Comparison of ENCODE assay signal across 8 cellular contexts in genomic region chr20:53595018-53595378, GRCh38. TPM values are rescaled to one million over a fixed set of nuclear protein-coding genes. Genes with fewer than 3 reads are reported as not detected.
DNase-seq lines count a peak whose midpoint lies in the region; ATAC-seq, FAIRE-seq and TF ChIP-seq lines count a peak whose summit lies in the region.

No MANE protein-coding gene starts in this region.

- peaks cover 32 to 58% of the 10 kb centered on the region in 2 donors for H3K4me1 Mint-ChIP-seq in natural killer cell treated with Interleukin-12 subunit alpha and Interleukin-12 subunit beta and Interleukin-15 and Interleukin-18, amount 100 ng/mL, for 72 hours (ENCODE audit: low read depth in 2 of 2)

- TF ChIP-seq CTCF in BE2C (IDR thresholded peaks at IDR 0.05; ENCODE audit: low read depth, low read length), result no peak
- TF ChIP-seq CTCF in coronary artery (IDR thresholded peaks at IDR 0.05), result no peak
- TF ChIP-seq CTCF in D721Med (IDR thresholded peaks at IDR 0.05; ENCODE audit: insufficient read depth, missing control alignments), result no peak

- peak overlapping the region; percentile 89 for H3K4me3 Mint-ChIP-seq in natural killer cell treated with Interleukin-12 subunit alpha and Interleukin-12 subunit beta and Interleukin-15 and Interleukin-18, amount 100 ng/mL, for 72 hours

- H3K4me2 ChIP-seq in Karpas-422 (ENCODE audit: low read depth, low read length, poor library complexity, severe bottlenecking), result peak overlapping the region; percentile 70

- no peak for FAIRE-seq in D721Med (lab: Jason Lieb, UNC)

- H3K9me3 Mint-ChIP-seq in natural killer cell treated with Interleukin-12 subunit alpha and Interleukin-12 subunit beta and Interleukin-15 and Interleukin-18, amount 100 ng/mL, for 72 hours, result no peaks in the 10 kb centered on the region

- no peaks in the 10 kb centered on the region for H3K9me2 ChIP-seq in Karpas-422 (replicated peaks; ENCODE audit: insufficient read depth, low read length)

- H3K9me3 ChIP-seq in BE2C (no peaks in the 10 kb centered on the region), Karpas-422 (ENCODE audit: low read length) (no peaks in the 10 kb centered on the region)

- H3K27ac ChIP-seq in Karpas-422 (ENCODE audit: low read length), result no peak overlapping the region
- peak overlapping the region in 1 of 2 donors; percentile 90 for H3K27ac ChIP-seq in coronary artery

- H3K4me1 ChIP-seq in BE2C, result peaks cover 18% of the 10 kb centered on the region
- peaks cover 20% of the 10 kb centered on the region for H3K4me1 ChIP-seq in Karpas-422 (ENCODE audit: low read length)

- DNase-seq in BE2C (no peak), Karpas-422 (no peak), coronary artery (ENCODE audit: low spot score) (no peak), D721Med (ENCODE audit: insufficient read length, low spot score) (no peak), NCI-H1694 treated with DMSO at 0.1 percent for 48 hours (lab: John Stamatoyannopoulos, UW) (no peak), D341Med (ENCODE audit: low spot score) (no peak)
- no peak for DNase-seq in natural killer cell treated with Interleukin-12 subunit alpha and Interleukin-12 subunit beta and Interleukin-15 and Interleukin-18, amount 100 ng/mL, for 72 hours (ENCODE audit: low spot score)

- H3K27me3 ChIP-seq in BE2C, result no peaks in the 10 kb centered on the region
- H3K27me3 ChIP-seq in Karpas-422 (ENCODE audit: low read length), result no peaks in the 10 kb centered on the region

- peaks cover 4% of the 10 kb centered on the region for H3K36me3 Mint-ChIP-seq in natural killer cell treated with Interleukin-12 subunit alpha and Interleukin-12 subunit beta and Interleukin-15 and Interleukin-18, amount 100 ng/mL, for 72 hours

- peak overlapping the region; percentile 56; the same call in 1 of the 2 replicates for H2AFZ ChIP-seq in Karpas-422 (ENCODE audit: low read length)

- no peaks in the 10 kb centered on the region for H3K79me2 ChIP-seq in Karpas-422 (ENCODE audit: low read length)

- peak overlapping the region; percentile 89 for H3K4me3 ChIP-seq in BE2C (ENCODE audit: low read depth, low read length)
- H3K4me3 ChIP-seq in Karpas-422 (ENCODE audit: low read length), result peak overlapping the region; percentile 68
- H3K4me3 ChIP-seq in coronary artery, result peak overlapping the region; percentile 96

- peak overlapping the region; percentile 63 for H3K9ac ChIP-seq in Karpas-422 (ENCODE audit: low read length)

- H4K20me1 ChIP-seq in Karpas-422 (ENCODE audit: insufficient read depth, low read depth, low read length), result no peaks in the 10 kb centered on the region

- H3K27ac Mint-ChIP-seq in natural killer cell treated with Interleukin-12 subunit alpha and Interleukin-12 subunit beta and Interleukin-15 and Interleukin-18, amount 100 ng/mL, for 72 hours, result peak overlapping the region; percentile 81 to 90

- ATAC-seq in natural killer cell treated with Interleukin-12 subunit alpha and Interleukin-12 subunit beta and Interleukin-15 and Interleukin-18, amount 100 ng/mL, for 72 hours, result no peak
- ATAC-seq in HG03025 (IDR thresholded peaks at IDR 0.05; ENCODE audit: low FRiP score, unreplicated experiment), result no peak

- no peaks in the 10 kb centered on the region for H3K27me3 Mint-ChIP-seq in natural killer cell treated with Interleukin-12 subunit alpha and Interleukin-12 subunit beta and Interleukin-15 and Interleukin-18, amount 100 ng/mL, for 72 hours

- H3K36me3 ChIP-seq in BE2C (no peaks in the 10 kb centered on the region), Karpas-422 (ENCODE audit: insufficient read depth, low read length) (no peaks in the 10 kb centered on the region)

RNA-seq across cellular contexts. Expression of gene ZNF217, which starts 1.4 kb away (rescaled TPM):
- 12.8 TPM for polyA plus RNA-seq in BE2C (2012; ENCODE audit: insufficient read depth, insufficient read length, low read depth)
- 1.5 and 2.2 TPM in 2 replicates for total RNA-seq in Karpas-422 (2014; rRNA removed; shearing (Covaris generic); ENCODE audit: low replicate concordance)
- 10 to 100 TPM; 39.9 to 48.0 TPM for total RNA-seq in natural killer cell treated with Interleukin-12 subunit alpha and Interleukin-12 subunit beta and Interleukin-15 and Interleukin-18, amount 100 ng/mL, for 72 hours

Comparison
In these comparisons a context has a peak if more than half of its experiments do, and no peak if none do; other contexts are left out.
1. RNA of gene ZNF217, which starts 1.4 kb away (total RNA-seq): 39.9 to 48.0 TPM in natural killer cell treated with Interleukin-12 subunit alpha and Interleukin-12 subunit beta and Interleukin-15 and Interleukin-18, amount 100 ng/mL, for 72 hours; 1.5 to 2.2 TPM in Karpas-422; every median in the first group is over 10 times any median in the second.
2. Peak in every context shown above with its lines, with median percentiles within 50 percentile points of each other: H3K4me3 ChIP-seq.